29 cellular contexts compared by ENCODE assay signal in the genomic region with DNA sequence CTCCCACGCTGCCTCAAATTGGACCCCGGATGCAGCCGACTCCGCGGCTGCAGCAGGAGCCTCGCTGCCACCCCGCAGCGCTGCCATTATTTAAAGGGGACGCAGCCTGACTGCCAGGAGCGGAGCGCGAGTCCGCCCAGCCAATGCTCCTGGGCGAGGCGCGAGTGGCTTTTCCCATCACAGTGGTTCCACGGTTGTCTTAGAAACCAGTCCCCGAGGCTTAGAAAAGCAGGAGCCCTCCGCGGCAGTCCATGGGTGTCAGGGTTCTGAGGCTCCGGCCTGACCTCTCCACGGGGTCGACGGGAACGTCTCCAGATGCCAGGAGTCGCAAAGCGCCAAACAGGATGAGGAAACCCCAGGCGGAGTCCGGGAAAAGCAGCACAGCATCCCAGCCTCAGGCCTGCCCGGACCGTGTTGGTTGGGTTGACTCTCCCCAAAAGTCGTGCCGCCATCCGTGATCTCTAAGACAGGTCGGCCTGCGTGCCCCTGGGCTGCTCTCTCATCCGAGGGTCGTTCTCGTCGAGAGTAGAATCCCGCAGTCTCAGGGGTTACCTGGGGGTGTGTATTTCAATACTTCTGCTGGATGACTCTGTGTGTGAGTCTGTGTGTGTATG.
"Had no signal": no experiment of that assay in that cellular context is flagged by ENCODE, and none has a peak within 500 bp of the region (broad histone marks: within the 10 kb centered on the region; RNA-seq: fewer than 3 reads in every experiment).

No MANE protein-coding gene starts in this region.

- H3K9me3 Mint-ChIP-seq: T-helper 1 cell treated with Interleukin-12 subunit alpha and Interleukin-12 subunit beta and Interleukin-4 antibody, amounts not matched to agents 30 μg/mL and 1 μg/mL, for 36 hours had no signal

- H3K9ac ChIP-seq: KMS-11 had no signal

- H3K27me3 ChIP-seq: brain microvascular endothelial cell, cardiac muscle cell, MG63, SJSA1 had no signal

- H3K27ac ChIP-seq: brain microvascular endothelial cell, cardiac muscle cell, KMS-11, RWPE1, SJSA1 had no signal

- H3K27ac Mint-ChIP-seq: activated CD4-positive, alpha-beta memory T cell treated with anti-CD3 and anti-CD28 coated beads for 36 hours; activated CD4-positive, alpha-beta T cell treated with anti-CD3 and anti-CD28 coated beads, Interleukin-2, amount 10 ng/mL, durations not matched to agents 7 days and 5 days; T-helper 1 cell treated with Interleukin-12 subunit alpha and Interleukin-12 subunit beta and Interleukin-4 antibody, amounts not matched to agents 30 μg/mL and 1 μg/mL, for 36 hours had no signal

- H3K4me2 ChIP-seq: KMS-11 had no signal

- H3K4me3 ChIP-seq: cardiac muscle cell, MG63, SJSA1 had no signal

- DNase-seq: activated CD4-positive, alpha-beta memory T cell treated with anti-CD3 and anti-CD28 coated beads for 36 hours; activated CD4-positive, alpha-beta T cell treated with anti-CD3 and anti-CD28 coated beads, Interleukin-2, amount 10 ng/mL, durations not matched to agents 7 days and 5 days; activated CD4-positive, CD25-positive, alpha-beta regulatory T cell; activated CD8-positive, alpha-beta memory T cell treated with anti-CD3 and anti-CD28 coated beads for 24 hours; activated effector memory CD4-positive, alpha-beta T cell treated with anti-CD3 and anti-CD28 coated beads, Interleukin-2, amount 50 U/mL, for 16 hours; activated naive CD4-positive, alpha-beta T cell treated with Interleukin-2 at 50 U/mL for 16 hours; activated T-cell treated with anti-CD3 and anti-CD28 coated beads, Interleukin-2, amount 50 U/mL, for 4 hours; amygdala; brain microvascular endothelial cell; MG63; NCI-H1105; NCI-H1436; NCI-H1694 treated with DMSO at 0.1 percent for 48 hours; NCI-H2029 treated with DMSO at 0.1 percent for 48 hours; NCI-H446; NCI-H524; NCI-H774; NK-92 treated with Interleukin-12 subunit alpha and Interleukin-12 subunit beta, amount 100 ng/mL, for 24 hours; OCI-M1; SHP77; T-helper 9 cell had no signal

- H3K4me1 ChIP-seq: SJSA1 had no signal

- ATAC-seq: activated naive CD4-positive, alpha-beta T cell treated with anti-CD3 and anti-CD28 coated beads, Interleukin-2, amount 50 U/mL, for 72 hours; activated T-cell treated with anti-CD3 and anti-CD28 coated beads, Interleukin-2, amount 50 U/mL, for 4 hours; Panc1; SK-N-SH treated with all-trans-retinoic acid at 6 μM for 48 hours had no signal

- H3K27me3 Mint-ChIP-seq: activated CD4-positive, alpha-beta memory T cell treated with anti-CD3 and anti-CD28 coated beads for 36 hours; activated CD4-positive, alpha-beta T cell treated with anti-CD3 and anti-CD28 coated beads, Interleukin-2, amount 10 ng/mL, durations not matched to agents 7 days and 5 days had no signal

- H3K9me3 ChIP-seq: MG63, SJSA1 had no signal

- H3K4me3 Mint-ChIP-seq: activated CD4-positive, alpha-beta memory T cell treated with anti-CD3 and anti-CD28 coated beads for 36 hours; activated CD4-positive, alpha-beta T cell treated with anti-CD3 and anti-CD28 coated beads, Interleukin-2, amount 10 ng/mL, durations not matched to agents 7 days and 5 days had no signal

- H3K36me3 ChIP-seq: brain microvascular endothelial cell, cardiac muscle cell, MG63, SJSA1 had no signal
